Comparison of ENCODE assay signal across 11 cellular contexts in the genomic region with DNA sequence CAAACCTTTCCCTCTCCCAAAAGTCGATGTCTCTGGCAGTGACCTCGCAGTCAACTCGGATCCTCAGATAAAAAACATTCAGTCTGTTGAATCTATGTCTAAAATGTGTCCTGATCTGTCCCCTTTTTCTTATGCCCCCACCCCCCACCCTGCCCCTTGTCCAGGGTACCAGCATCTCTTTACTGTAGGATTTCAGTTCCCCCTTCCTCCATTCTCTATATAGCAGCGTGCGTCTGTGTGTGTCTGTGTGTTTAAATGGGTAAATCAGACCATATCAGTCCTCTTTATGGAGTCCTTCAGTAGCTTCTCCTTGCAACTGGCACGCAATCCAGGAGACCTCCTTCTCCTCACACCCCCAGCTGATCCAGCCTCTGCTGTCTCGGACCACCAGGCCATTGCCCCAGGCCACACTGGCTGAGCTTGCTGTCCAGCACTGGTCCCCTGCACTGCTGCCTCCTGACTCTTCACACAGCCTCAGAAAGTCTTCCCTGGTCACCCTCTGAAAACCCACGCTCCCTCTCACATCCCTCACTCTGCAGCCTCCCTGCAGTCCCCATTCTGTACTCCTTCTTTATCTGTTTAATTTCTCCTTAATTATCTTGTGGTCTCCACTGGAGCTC. TPM values are rescaled to one million over a fixed set of nuclear protein-coding genes. Genes with fewer than 3 reads are reported as not detected.
A peak's percentile ranks its signal among the peaks of the same experiment; 100 is the strongest.
DNase-seq lines count a peak whose midpoint lies in the region; ATAC-seq and TF ChIP-seq lines count a peak whose summit lies in the region.
"Had no signal": no experiment of that assay in that cellular context is flagged by ENCODE, and none has a peak within 500 bp of the region (broad histone marks: within the 10 kb centered on the region; RNA-seq: fewer than 3 reads in every experiment).

No MANE protein-coding gene starts in this region.

- H3K9me3 ChIP-seq in MG63 (no peaks in the 10 kb centered on the region), skeletal muscle satellite cell (replicated peaks; ENCODE audit: low read length) (no peaks in the 10 kb centered on the region), SK-N-SH (no peaks in the 10 kb centered on the region), heart left ventricle (no peaks in the 10 kb centered on the region)

- no peaks in the 10 kb centered on the region for H3K27me3 ChIP-seq in MG63
- no peaks in the 10 kb centered on the region for H3K27me3 ChIP-seq in skeletal muscle satellite cell (ENCODE audit: control insufficient read depth, insufficient read depth, low read length)
- H3K27me3 ChIP-seq in SK-N-SH (ENCODE audit: insufficient read depth), result no peaks in the 10 kb centered on the region
- H3K27me3 ChIP-seq in heart left ventricle, result peaks cover 0 to 24% (median 9%) of the 10 kb centered on the region in 9 donors

- CTCF ChIA-PET in SK-N-SH (lab: Yijun Ruan, JAX), result interaction anchor here (1.0 to 7.6 kb wide), 7 partner anchors 9 to 335 kb away, joined by 3 to 156 read pairs (median 33); no protein-coding TSS in a partner anchor

- H2AFZ ChIP-seq in SK-N-SH (ENCODE audit: low read depth), result no peak overlapping the region
- H2AFZ ChIP-seq: parathyroid adenoma had no signal

- intact Hi-C loops in activated CD4-positive, alpha-beta T cell treated with anti-CD3 and anti-CD28 coated beads, Interleukin-2, amount 10 ng/mL, durations not matched to agents 24 days and 14 days (cut with micrococcal nuclease), result no loop called here
- intact Hi-C loops in heart left ventricle (cut with DNase I), result loop anchor here in 2 of 10 donors (2.0 kb wide), 2 partner anchors 52 to 86 kb away; no protein-coding TSS in a partner anchor

- POLR2A ChIA-PET in SK-N-SH (lab: Yijun Ruan, JAX), result no interaction called here

- H3K4me2 ChIP-seq in skeletal muscle satellite cell (ENCODE audit: low read length) (peak overlapping the region; percentile 96), SK-N-SH (no peak overlapping the region; the same call in 1 of the 2 replicates)

- no peak for ATAC-seq in heart left ventricle

- no peaks in the 10 kb centered on the region for H4K20me1 ChIP-seq in SK-N-SH (ENCODE audit: insufficient read depth)

- no peaks in the 10 kb centered on the region for H3K36me3 Mint-ChIP-seq in activated CD4-positive, alpha-beta T cell treated with anti-CD3 and anti-CD28 coated beads, Interleukin-2, amount 10 ng/mL, durations not matched to agents 24 days and 14 days (ENCODE audit: low read depth)

- H3K36me3 ChIP-seq in MG63 (peaks cover 82% of the 10 kb centered on the region), skeletal muscle satellite cell (ENCODE audit: insufficient read depth, low read length) (peaks cover 11% of the 10 kb centered on the region), SK-N-SH (replicated peaks in 1 of 2; ENCODE audit: control insufficient read depth in 1 of 2, insufficient read depth in 2 of 2, low read length in 1 of 2) (peaks cover 0 to 9% of the 10 kb centered on the region in 2 experiments), heart left ventricle (peaks cover 0 to 19% (median 0%) of the 10 kb centered on the region in 9 donors)

- H3K27me3 Mint-ChIP-seq in activated CD4-positive, alpha-beta T cell treated with anti-CD3 and anti-CD28 coated beads, Interleukin-2, amount 10 ng/mL, durations not matched to agents 24 days and 14 days, result peaks cover 60% of the 10 kb centered on the region

- DNase-seq in activated CD4-positive, alpha-beta T cell treated with anti-CD3 and anti-CD28 coated beads, Interleukin-2, amount 10 ng/mL, durations not matched to agents 24 days and 14 days, result no peak
- DNase-seq in activated CD4-positive, alpha-beta T cell treated with anti-CD3 and anti-CD28 coated beads, Interleukin-2, amount 50 U/mL, for 48 hours, result no peak
- DNase-seq in MG63 (no peak), coronary artery (ENCODE audit: low spot score) (peak; percentile 22), SK-N-SH (no peak), NCI-H2227 treated with DMSO at 0.1 percent for 48 hours (lab: John Stamatoyannopoulos, UW) (no peak), heart left ventricle (no peak)
- DNase-seq: hippocampal formation, NCI-H187 had no signal

- no peaks in the 10 kb centered on the region for H3K9me3 Mint-ChIP-seq in activated CD4-positive, alpha-beta T cell treated with anti-CD3 and anti-CD28 coated beads, Interleukin-2, amount 10 ng/mL, durations not matched to agents 24 days and 14 days

- no peak for TF ChIP-seq EP300 in SK-N-SH (IDR thresholded peaks at IDR 0.05; ENCODE audit: borderline replicate concordance in 1 of 2, low read depth in 1 of 2, low read length in 1 of 2)

- H3K4me3 Mint-ChIP-seq in activated CD4-positive, alpha-beta T cell treated with anti-CD3 and anti-CD28 coated beads, Interleukin-2, amount 10 ng/mL, durations not matched to agents 24 days and 14 days, result peak overlapping the region; percentile 73

- TF ChIP-seq RAD21 in SK-N-SH (IDR thresholded peaks at IDR 0.05; ENCODE audit: low read length), result no peak

- peaks cover 11% of the 10 kb centered on the region for H3F3A ChIP-seq in SK-N-SH (replicated peaks; ENCODE audit: insufficient read depth)

- H3K27ac ChIP-seq in coronary artery (no peak overlapping the region), SK-N-SH (ENCODE audit: low read depth in 2 of 2, low read length in 1 of 2) (no peak overlapping the region), heart left ventricle (no peak overlapping the region)
- H3K27ac ChIP-seq: parathyroid adenoma had no signal

- H3K4me3 ChIP-seq in MG63, result peak overlapping the region; percentile 72
- peak overlapping the region; percentile 85 for H3K4me3 ChIP-seq in coronary artery
- H3K4me3 ChIP-seq in skeletal muscle satellite cell (ENCODE audit: low read length), result no peak overlapping the region
- no peak overlapping the region for H3K4me3 ChIP-seq in SK-N-SH (ENCODE audit: low read depth in 2 of 2, low read length in 1 of 2)
- H3K4me3 ChIP-seq in heart left ventricle, result peak overlapping the region in 4 of 12 donors; percentile 58 to 78 (median 69)

- WGBS in SK-N-SH (ENCODE audit: low lambda C conversion rate), result 98% methylated on average over 8 of the region's 8 CpGs
- WGBS in heart left ventricle, 4 donors, result 85 to 93% (median 87%) methylated on average over 8 of the region's 8 CpGs

- peaks cover 20% of the 10 kb centered on the region for H3K4me1 Mint-ChIP-seq in activated CD4-positive, alpha-beta T cell treated with anti-CD3 and anti-CD28 coated beads, Interleukin-2, amount 10 ng/mL, durations not matched to agents 24 days and 14 days

- no peaks in the 10 kb centered on the region for H3K9me2 ChIP-seq in SK-N-SH

- no peak for TF ChIP-seq POLR2A in heart left ventricle (IDR thresholded peaks at IDR 0.05)

- peaks cover 18% of the 10 kb centered on the region for H3K4me1 ChIP-seq in skeletal muscle satellite cell (ENCODE audit: control insufficient read depth, insufficient read depth, low read length)
- peaks cover 0 to 27% of the 10 kb centered on the region in 2 experiments; a peak in 1 of 4 replicates for H3K4me1 ChIP-seq in SK-N-SH (ENCODE audit: control insufficient read depth in 1 of 2, insufficient read depth in 2 of 2, low read depth in 1 of 2, low read length in 1 of 2)
- peaks cover 0 to 41% (median 9%) of the 10 kb centered on the region in 12 donors for H3K4me1 ChIP-seq in heart left ventricle
- H3K4me1 ChIP-seq: parathyroid adenoma had no signal

- TF ChIP-seq CTCF in coronary artery (IDR thresholded peaks at IDR 0.05), result no peak
- no peak for TF ChIP-seq CTCF in SK-N-SH (IDR thresholded peaks at IDR 0.05)
- no peak for TF ChIP-seq CTCF in heart left ventricle (IDR thresholded peaks at IDR 0.05)

- H3K9ac ChIP-seq in skeletal muscle satellite cell (ENCODE audit: low read depth, low read length), result no peak overlapping the region
- H3K9ac ChIP-seq in SK-N-SH, result no peak overlapping the region
- H3K9ac ChIP-seq: parathyroid adenoma had no signal

- H3K79me2 ChIP-seq in SK-N-SH (ENCODE audit: insufficient read depth), result peaks cover 4% of the 10 kb centered on the region; the same call in 1 of the 2 replicates
- H3K79me2 ChIP-seq: parathyroid adenoma had no signal

- no peak overlapping the region for H3K27ac Mint-ChIP-seq in activated CD4-positive, alpha-beta T cell treated with anti-CD3 and anti-CD28 coated beads, Interleukin-2, amount 10 ng/mL, durations not matched to agents 24 days and 14 days

TF ChIP-seq in SK-N-SH, 30 proteins besides CTCF, POLR2A, EP300 and RAD21:
- no peak for TF ChIP-seq JUND (IDR thresholded peaks at IDR 0.05)

RNA-seq across cellular contexts. Expression of a gene that starts 1.5 kb away (rescaled TPM):
- total RNA-seq in activated CD4-positive, alpha-beta T cell treated with anti-CD3 and anti-CD28 coated beads, Interleukin-2, amount 10 ng/mL, durations not matched to agents 24 days and 14 days, result 1.3 and 2.1 TPM in 2 replicates
- total RNA-seq in MG63 (2014; rRNA removed; shearing (Covaris generic); ENCODE audit: low replicate concordance), result 4.4 and 10.4 TPM in 2 replicates
- 9.1 and 10.9 TPM in 2 replicates for total RNA-seq in skeletal muscle satellite cell (2012; rRNA removed)
- polyA plus RNA-seq in SK-N-SH (2012; rRNA removed), result 6.5 and 6.9 TPM in 2 replicates
- 2.5 and 3.6 TPM in 2 replicates for polyA plus RNA-seq in SK-N-SH (2012; cell fraction: cytosol; rRNA removed)
- 19.7 and 21.0 TPM in 2 replicates for polyA plus RNA-seq in SK-N-SH (2012; cell fraction: nucleus; rRNA removed)
- 10 to 100 TPM in 1 of 9 donors, 1 to 10 TPM in 8; 1.4 to 12.7 (median 2.1) TPM for total RNA-seq in heart left ventricle
- polyA plus RNA-seq in heart left ventricle, result 1 to 10 TPM; 1.3 to 2.1 TPM

RNA-seq across cellular contexts. Expression of a gene that starts 41.0 kb away (rescaled TPM):
- not detected in 2 replicates for total RNA-seq in activated CD4-positive, alpha-beta T cell treated with anti-CD3 and anti-CD28 coated beads, Interleukin-2, amount 10 ng/mL, durations not matched to agents 24 days and 14 days
- 879 and 1,090 TPM in 2 replicates for total RNA-seq in MG63 (2014; rRNA removed; shearing (Covaris generic); ENCODE audit: low replicate concordance)
- 118 and 290 TPM in 2 replicates for total RNA-seq in skeletal muscle satellite cell (2012; rRNA removed)
- polyA plus RNA-seq in SK-N-SH (2012; rRNA removed), result 3.1 and 4.4 TPM in 2 replicates
- polyA plus RNA-seq in SK-N-SH (2012; cell fraction: cytosol; rRNA removed), result 3.9 and 4.5 TPM in 2 replicates
- 2.6 TPM in 2 replicates for polyA plus RNA-seq in SK-N-SH (2012; cell fraction: nucleus; rRNA removed)
- total RNA-seq in heart left ventricle, result 10 to 100 TPM in 2 of 9 donors, 1 to 10 TPM in 6, under 1 TPM in 1; 0.82 to 37.1 (median 4.7) TPM
- polyA plus RNA-seq in heart left ventricle, result 1 to 10 TPM in 1 of 2 donors, under 1 TPM in 1; 0.91 to 6.3 TPM

Comparison
In these comparisons a context has a peak if more than half of its experiments do, and no peak if none do; other contexts are left out.
1. H3K4me3 ChIP-seq: peak in MG63 (single experiment) and coronary artery (single experiment); none in skeletal muscle satellite cell (single experiment) and SK-N-SH (0 of 2).
2. RNA of a gene that starts 41.0 kb away (total RNA-seq): 879 to 1,090 TPM in MG63; 0.82 to 37.1 TPM in heart left ventricle and not detected in activated CD4-positive, alpha-beta T cell treated with anti-CD3 and anti-CD28 coated beads, Interleukin-2, amount 10 ng/mL, durations not matched to agents 24 days and 14 days; every median in the first group is over 10 times any median in the second.